Comparison of ENCODE assay signal across 1 cellular context in genomic region chr16:46789499-46790414, GRCh38.
A peak's percentile ranks its signal among the peaks of the same experiment; 100 is the strongest.
TF ChIP-seq lines count a peak whose summit lies in the region.

No MANE protein-coding gene starts in this region.

TF ChIP-seq in GM12878, 131 proteins besides CTCF, POLR2A, EP300 and RAD21 (continued from another document):
- no peak for TF ChIP-seq PRDM15 (CRISPR knock-in tag; IDR thresholded peaks at IDR 0.05)
- TF ChIP-seq NR2C1 (IDR thresholded peaks at IDR 0.05) = no peak
- peak; percentile 84 for TF ChIP-seq POLR2AphosphoS5 (IDR thresholded peaks at IDR 0.05; ENCODE audit: low read length)
- TF ChIP-seq ESRRA (IDR thresholded peaks at IDR 0.05; ENCODE audit: low read length) = no peak
- peak; percentile 8 for TF ChIP-seq SP1 (IDR thresholded peaks at IDR 0.05; ENCODE audit: low read depth, low read length)
